16 cellular contexts compared by ENCODE assay signal in genomic region chr15:92869977-92870644, GRCh38. TPM values are rescaled to one million over a fixed set of nuclear protein-coding genes. Genes with fewer than 3 reads are reported as not detected.
A peak's percentile ranks its signal among the peaks of the same experiment; 100 is the strongest.
DNase-seq lines count a peak whose midpoint lies in the region; ATAC-seq, FAIRE-seq and TF ChIP-seq lines count a peak whose summit lies in the region.
"Had no signal": no experiment of that assay in that cellular context is flagged by ENCODE, and none has a peak within 500 bp of the region (broad histone marks: within the 10 kb centered on the region; RNA-seq: fewer than 3 reads in every experiment).

No MANE protein-coding gene starts in this region.

- H3K9me3 ChIP-seq in A549, result no peaks in the 10 kb centered on the region
- H3K9me3 ChIP-seq in OCI-LY1 (ENCODE audit: low read length), result no peaks in the 10 kb centered on the region
- H3K9me3 ChIP-seq in muscle layer of colon (ENCODE audit: low read length), result no peaks in the 10 kb centered on the region
- H3K9me3 ChIP-seq: ascending aorta, BE2C, SJSA1, tibial nerve had no signal

- H3K27me3 ChIP-seq in OCI-LY1 (ENCODE audit: insufficient read depth, low read length) (no peaks in the 10 kb centered on the region), muscle layer of colon (ENCODE audit: control insufficient read depth in 1 of 2, insufficient read depth in 2 of 2, low read length in 2 of 2) (no peaks in the 10 kb centered on the region)
- H3K27me3 ChIP-seq: ascending aorta, BE2C, SJSA1, tibial nerve had no signal

- peak in 1 of 2 experiments; percentile 69 for DNase-seq in A549 (ENCODE audit: low read depth in 1 of 2, low spot score in 1 of 2)
- peak; percentile 58 to 59 for DNase-seq in erythroblast (lab: John Stamatoyannopoulos, UW)
- no peak for DNase-seq in immature natural killer cell
- no peak for DNase-seq in activated naive CD4-positive, alpha-beta T cell treated with anti-CD3 and anti-CD28 coated beads, Interleukin-2, amount 10 ng/mL, durations not matched to agents 7 days and 5 days
- no peak for DNase-seq in activated CD8-positive, alpha-beta T cell treated with anti-CD3 and anti-CD28 coated beads, Interleukin-2, amount 10 ng/mL, durations not matched to agents 7 days and 5 days
- DNase-seq in central memory CD4-positive, alpha-beta T cell, result no peak
- DNase-seq: activated CD8-positive, alpha-beta T cell treated with anti-CD3 and anti-CD28 coated beads for 36 hours; BE2C; naive thymus-derived CD8-positive, alpha-beta T cell; NCI-H187 treated with DMSO at 0.1 percent for 48 hours; stimulated activated CD4-positive, alpha-beta T cell treated with anti-CD3 and anti-CD28 coated beads, Interleukin-2, amount 100 ng/mL, for 48 hours had no signal

- H4K20me1 ChIP-seq in OCI-LY1 (ENCODE audit: insufficient read depth, low read length), result no peaks in the 10 kb centered on the region

- H3K36me3 ChIP-seq in OCI-LY1 (ENCODE audit: insufficient read depth, low read length) (no peaks in the 10 kb centered on the region), muscle layer of colon (ENCODE audit: insufficient read depth, low read length) (no peaks in the 10 kb centered on the region)
- H3K36me3 ChIP-seq: ascending aorta, BE2C, SJSA1, tibial nerve had no signal

- 3% methylated on average over 9 of the region's 9 CpGs for WGBS in A549 (ENCODE audit: missing lambda C conversion rate)

- POLR2A ChIA-PET in A549 (lab: Yijun Ruan, JAX), result interaction anchor here (0.6 to 6.8 kb wide), 8 partner anchors 12 to 62 kb away, joined by 3 to 134 read pairs (median 10); partner anchors contain the start of gene CHD2
- POLR2A ChIA-PET in activated CD8-positive, alpha-beta T cell treated with anti-CD3 and anti-CD28 coated beads, Interleukin-2, amount 10 ng/mL, durations not matched to agents 7 days and 5 days (lab: Charles Lee), result interaction anchor here (0.8 kb wide), 1 partner anchor 10 kb away, joined by 3 read pairs; no protein-coding TSS in a partner anchor

- peak; percentile 87 to 89 for ATAC-seq in A549
- ATAC-seq in activated CD8-positive, alpha-beta T cell treated with anti-CD3 and anti-CD28 coated beads, Interleukin-2, amount 10 ng/mL, durations not matched to agents 7 days and 5 days, result no peak
- ATAC-seq: activated CD8-positive, alpha-beta T cell treated with anti-CD3 and anti-CD28 coated beads for 36 hours; naive thymus-derived CD8-positive, alpha-beta T cell had no signal

- TF ChIP-seq POLR2A in A549 (IDR thresholded peaks at IDR 0.05; ENCODE audit: low read length) (no peak), erythroblast (IDR thresholded peaks at IDR 0.05; ENCODE audit: low read length) (no peak)

- H3K27me3 Mint-ChIP-seq in immature natural killer cell (ENCODE audit: low read depth in 3 of 3), result peaks cover 0 to 3% (median 1%) of the 10 kb centered on the region in 3 donors
- H3K27me3 Mint-ChIP-seq in activated naive CD4-positive, alpha-beta T cell treated with anti-CD3 and anti-CD28 coated beads, Interleukin-2, amount 10 ng/mL, durations not matched to agents 7 days and 5 days, result peaks cover 12% of the 10 kb centered on the region
- H3K27me3 Mint-ChIP-seq in activated CD8-positive, alpha-beta T cell treated with anti-CD3 and anti-CD28 coated beads, Interleukin-2, amount 10 ng/mL, durations not matched to agents 7 days and 5 days (ENCODE audit: low read depth), result no peaks in the 10 kb centered on the region
- H3K27me3 Mint-ChIP-seq: activated CD8-positive, alpha-beta T cell treated with anti-CD3 and anti-CD28 coated beads for 36 hours; naive thymus-derived CD8-positive, alpha-beta T cell had no signal

- H3F3A ChIP-seq in OCI-LY1 (ENCODE audit: insufficient read depth, low read length), result no peaks in the 10 kb centered on the region; the same call in 1 of the 2 replicates

- TF ChIP-seq EP300 in A549 (IDR thresholded peaks at IDR 0.05), result no peak

- TF ChIP-seq CTCF in A549 (IDR thresholded peaks at IDR 0.05) (no peak), OCI-LY1 (IDR thresholded peaks at IDR 0.05; ENCODE audit: low read length) (no peak; the same call in 1 of the 2 replicates)

- peak overlapping the region; percentile 96 for H2AFZ ChIP-seq in OCI-LY1 (ENCODE audit: low read length)

- TF ChIP-seq RAD21 in A549 (conservative IDR thresholded peaks at IDR 0.05 in 1 of 2, IDR thresholded peaks at IDR 0.05 in 1 of 2), result 0 out of 5 replicates have a peak, but pooled peaks of 1 of the 2 experiments have one; percentile 1

- no peaks in the 10 kb centered on the region for H3K9me2 ChIP-seq in OCI-LY1 (ENCODE audit: low read depth, low read length)

- H3K27ac ChIP-seq in A549 (peak overlapping the region; percentile 84 to 90), OCI-LY1 (ENCODE audit: low read depth, low read length, poor library complexity, severe bottlenecking) (peak overlapping the region; percentile 78), muscle layer of colon (ENCODE audit: low read depth, low read length) (peak overlapping the region; percentile 42)
- H3K27ac ChIP-seq: SJSA1 had no signal

- H3K36me3 Mint-ChIP-seq in immature natural killer cell, result peaks cover 0 to 3% (median 0%) of the 10 kb centered on the region in 3 donors
- no peaks in the 10 kb centered on the region for H3K36me3 Mint-ChIP-seq in activated naive CD4-positive, alpha-beta T cell treated with anti-CD3 and anti-CD28 coated beads, Interleukin-2, amount 10 ng/mL, durations not matched to agents 7 days and 5 days
- no peaks in the 10 kb centered on the region for H3K36me3 Mint-ChIP-seq in activated CD8-positive, alpha-beta T cell treated with anti-CD3 and anti-CD28 coated beads, Interleukin-2, amount 10 ng/mL, durations not matched to agents 7 days and 5 days (ENCODE audit: low read depth)
- H3K36me3 Mint-ChIP-seq: naive thymus-derived CD8-positive, alpha-beta T cell had no signal

- H3K4me2 ChIP-seq in A549 (peak overlapping the region; percentile 80), OCI-LY1 (ENCODE audit: low read length) (peak overlapping the region; percentile 61)

- CTCF ChIA-PET in A549 (lab: Yijun Ruan, JAX), result interaction anchor here (0.6 to 6.3 kb wide), 10 partner anchors 8 to 152 kb away, joined by 3 to 49 read pairs (median 4); no protein-coding TSS in a partner anchor
- CTCF ChIA-PET in activated naive CD4-positive, alpha-beta T cell treated with anti-CD3 and anti-CD28 coated beads, Interleukin-2, amount 10 ng/mL, durations not matched to agents 7 days and 5 days (lab: Charles Lee), result interaction anchor here (0.6 to 1.0 kb wide), 2 partner anchors 9 to 74 kb away, joined by 3 read pairs; no protein-coding TSS in a partner anchor
- CTCF ChIA-PET in activated CD8-positive, alpha-beta T cell treated with anti-CD3 and anti-CD28 coated beads, Interleukin-2, amount 10 ng/mL, durations not matched to agents 7 days and 5 days (lab: Charles Lee), result interaction anchor here (0.8 to 1.0 kb wide), 2 partner anchors 12 to 14 kb away, joined by 3 to 4 read pairs; no protein-coding TSS in a partner anchor

- H3K9ac ChIP-seq in OCI-LY1 (ENCODE audit: low read length) (peak overlapping the region; percentile 48; the same call in 1 of the 2 replicates), muscle layer of colon (ENCODE audit: low read length) (no peak overlapping the region)

- H3K4me1 ChIP-seq in A549, result peaks cover 40% of the 10 kb centered on the region
- H3K4me1 ChIP-seq in OCI-LY1 (ENCODE audit: insufficient read depth, low read length, severe bottlenecking), result peaks cover 15% of the 10 kb centered on the region
- H3K4me1 ChIP-seq in muscle layer of colon (ENCODE audit: insufficient read depth, low read length), result peaks cover 14% of the 10 kb centered on the region
- H3K4me1 ChIP-seq: BE2C had no signal

- H3K27ac Mint-ChIP-seq in immature natural killer cell, result no peak overlapping the region
- H3K27ac Mint-ChIP-seq in activated naive CD4-positive, alpha-beta T cell treated with anti-CD3 and anti-CD28 coated beads, Interleukin-2, amount 10 ng/mL, durations not matched to agents 7 days and 5 days, result no peak overlapping the region
- H3K27ac Mint-ChIP-seq in activated CD8-positive, alpha-beta T cell treated with anti-CD3 and anti-CD28 coated beads, Interleukin-2, amount 10 ng/mL, durations not matched to agents 7 days and 5 days, result no peak overlapping the region
- H3K27ac Mint-ChIP-seq: activated CD8-positive, alpha-beta T cell treated with anti-CD3 and anti-CD28 coated beads for 36 hours had no signal

- no peaks in the 10 kb centered on the region for H3K9me3 Mint-ChIP-seq in immature natural killer cell
- no peaks in the 10 kb centered on the region for H3K9me3 Mint-ChIP-seq in activated naive CD4-positive, alpha-beta T cell treated with anti-CD3 and anti-CD28 coated beads, Interleukin-2, amount 10 ng/mL, durations not matched to agents 7 days and 5 days
- no peaks in the 10 kb centered on the region for H3K9me3 Mint-ChIP-seq in activated CD8-positive, alpha-beta T cell treated with anti-CD3 and anti-CD28 coated beads, Interleukin-2, amount 10 ng/mL, durations not matched to agents 7 days and 5 days (ENCODE audit: insufficient read depth)
- H3K9me3 Mint-ChIP-seq: activated CD8-positive, alpha-beta T cell treated with anti-CD3 and anti-CD28 coated beads for 36 hours had no signal

- peak; percentile 49 for FAIRE-seq in A549 (lab: Jason Lieb, UNC)

- no peak overlapping the region for H3K4me3 Mint-ChIP-seq in immature natural killer cell
- H3K4me3 Mint-ChIP-seq in activated naive CD4-positive, alpha-beta T cell treated with anti-CD3 and anti-CD28 coated beads, Interleukin-2, amount 10 ng/mL, durations not matched to agents 7 days and 5 days, result no peak overlapping the region
- no peak overlapping the region for H3K4me3 Mint-ChIP-seq in activated CD8-positive, alpha-beta T cell treated with anti-CD3 and anti-CD28 coated beads, Interleukin-2, amount 10 ng/mL, durations not matched to agents 7 days and 5 days
- H3K4me3 Mint-ChIP-seq: activated CD8-positive, alpha-beta T cell treated with anti-CD3 and anti-CD28 coated beads for 36 hours; naive thymus-derived CD8-positive, alpha-beta T cell had no signal

- no peaks in the 10 kb centered on the region for H3K79me2 ChIP-seq in OCI-LY1 (ENCODE audit: insufficient read depth, low read length)

- H3K4me3 ChIP-seq in A549 (peak overlapping the region; percentile 13; the same call in 1 of the 3 replicates), OCI-LY1 (ENCODE audit: low read depth, low read length, poor library complexity, severe bottlenecking) (peak overlapping the region; percentile 36), muscle layer of colon (ENCODE audit: low read depth in 1 of 2, low read length in 2 of 2) (peak overlapping the region in 1 of 2 donors; percentile 14)
- H3K4me3 ChIP-seq: ascending aorta, SJSA1, tibial nerve had no signal

- H3K4me1 Mint-ChIP-seq in immature natural killer cell, result no peaks in the 10 kb centered on the region
- peaks cover 8% of the 10 kb centered on the region for H3K4me1 Mint-ChIP-seq in activated naive CD4-positive, alpha-beta T cell treated with anti-CD3 and anti-CD28 coated beads, Interleukin-2, amount 10 ng/mL, durations not matched to agents 7 days and 5 days
- H3K4me1 Mint-ChIP-seq in activated CD8-positive, alpha-beta T cell treated with anti-CD3 and anti-CD28 coated beads, Interleukin-2, amount 10 ng/mL, durations not matched to agents 7 days and 5 days (ENCODE audit: low read depth), result no peaks in the 10 kb centered on the region

RNA-seq across cellular contexts. Expression of gene CHD2, which starts 30.0 kb away (rescaled TPM):
- polyA plus RNA-seq in A549 (2011; rRNA removed) (68.2 and 88.1 TPM in 2 replicates), A549 (2017; fragmentation: RNase III; extraction: RNeasy Plus Mini Kit Qiagen cat#74134 plus additional on column Dnase treatment) (29.5 to 30.2 TPM (median 29.5 TPM) in 3 replicates), immature natural killer cell (10 to 100 TPM; 24.7 to 77.7 (median 36.9) TPM)
- 19.7 and 19.8 TPM in 2 replicates for polyA plus RNA-seq in A549 (2012; cell fraction: cytosol; rRNA removed)
- polyA plus RNA-seq in A549 (2012; cell fraction: nucleus; rRNA removed), result 42.4 and 67.4 TPM in 2 replicates
- 127 and 129 TPM in 2 replicates for polyA minus RNA-seq in A549 (2011; rRNA and poly(A)+ RNA removed)
- total RNA-seq in activated CD8-positive, alpha-beta T cell treated with anti-CD3 and anti-CD28 coated beads, Interleukin-2, amount 10 ng/mL, durations not matched to agents 7 days and 5 days, result 100 to 1,000 TPM; 137 to 144 TPM

Comparison
In these comparisons a context has a peak if more than half of its experiments do, and no peak if none do; other contexts are left out.
1. DNase-seq: peak in erythroblast (2 of 2); none in immature natural killer cell (0 of 3), activated naive CD4-positive, alpha-beta T cell treated with anti-CD3 and anti-CD28 coated beads, Interleukin-2, amount 10 ng/mL, durations not matched to agents 7 days and 5 days (single experiment), activated CD8-positive, alpha-beta T cell treated with anti-CD3 and anti-CD28 coated beads, Interleukin-2, amount 10 ng/mL, durations not matched to agents 7 days and 5 days (single experiment) and central memory CD4-positive, alpha-beta T cell (single experiment).
2. Peak in every context shown above with its lines, with median percentiles within 50 percentile points of each other: H3K27ac ChIP-seq.